13 cellular contexts compared by ENCODE assay signal in genomic region chr17:66431080-66431795, GRCh38.
A peak's percentile ranks its signal among the peaks of the same experiment; 100 is the strongest.
DNase-seq lines count a peak whose midpoint lies in the region; ATAC-seq and TF ChIP-seq lines count a peak whose summit lies in the region.
"Had no signal": no experiment of that assay in that cellular context is flagged by ENCODE, and none has a peak within 500 bp of the region (broad histone marks: within the 10 kb centered on the region; RNA-seq: fewer than 3 reads in every experiment).

No MANE protein-coding gene starts in this region.

- H2BK5ac ChIP-seq in mesenchymal stem cell (ENCODE audit: low read depth, low read length, poor library complexity, severe bottlenecking), result no peak overlapping the region

- H3K27ac ChIP-seq in mammary epithelial cell (ENCODE audit: insufficient read depth, low read depth, low read length), result peak overlapping the region; percentile 70
- no peak overlapping the region for H3K27ac ChIP-seq in mesenchymal stem cell (ENCODE audit: low read length, poor library complexity, severe bottlenecking)

- H3K18ac ChIP-seq in mesenchymal stem cell (ENCODE audit: low read depth in 1 of 2, low read length in 2 of 2), result no peak overlapping the region

- H3K27ac Mint-ChIP-seq in endothelial cell (ENCODE audit: unreplicated experiment), result no peak overlapping the region

- POLR2A ChIA-PET in BJ (lab: Charles Lee), result interaction anchor here (0.6 to 0.9 kb wide), 2 partner anchors 12 to 76 kb away, joined by 3 read pairs; no protein-coding TSS in a partner anchor

- no peaks in the 10 kb centered on the region for H3K9me3 Mint-ChIP-seq in endothelial cell (ENCODE audit: unreplicated experiment)

- no peak for ATAC-seq in HG03565 (IDR thresholded peaks at IDR 0.05; ENCODE audit: unreplicated experiment)

- intact Hi-C loops in mammary epithelial cell (cut with micrococcal nuclease), result no loop called here

- H3K4ac ChIP-seq in mesenchymal stem cell (ENCODE audit: low read depth in 1 of 2, low read length in 2 of 2), result no peak overlapping the region

- H3K36me3 ChIP-seq in BJ (ENCODE audit: control insufficient read depth, insufficient read depth, low read length) (no peaks in the 10 kb centered on the region), mammary epithelial cell (ENCODE audit: insufficient read depth, low read length) (no peaks in the 10 kb centered on the region), mesenchymal stem cell (ENCODE audit: control insufficient read depth in 1 of 2, insufficient read depth in 2 of 2, low read depth in 1 of 2, low read length in 2 of 2) (no peaks in the 10 kb centered on the region)
- H3K36me3 ChIP-seq: tibial artery had no signal

- no peak overlapping the region for H3K4me3 Mint-ChIP-seq in endothelial cell (ENCODE audit: unreplicated experiment)

- peaks cover 1% of the 10 kb centered on the region for H3K27me3 Mint-ChIP-seq in endothelial cell (ENCODE audit: unreplicated experiment)

- peaks cover 1% of the 10 kb centered on the region for H3K36me3 Mint-ChIP-seq in endothelial cell (ENCODE audit: low read depth, unreplicated experiment)

- CTCF ChIA-PET in BJ (lab: Yijun Ruan, JAX) (interaction anchor here (1.4 to 2.1 kb wide), 3 partner anchors 39 to 136 kb away, joined by 3 to 7 read pairs (median 3); no protein-coding TSS in a partner anchor), mammary epithelial cell (lab: Charles Lee; ENCODE audit: low non-redundant PET) (interaction anchor here (0.8 kb wide), 1 partner anchor 245 kb away, joined by 4 read pairs; no protein-coding TSS in a partner anchor)

- H3K23ac ChIP-seq in mesenchymal stem cell (ENCODE audit: low read length in 2 of 2), result no peak overlapping the region

- no peak overlapping the region for H2BK15ac ChIP-seq in mesenchymal stem cell (ENCODE audit: low read depth, poor library complexity, severe bottlenecking)

- peaks cover 39% of the 10 kb centered on the region for H3K79me2 ChIP-seq in mammary epithelial cell (ENCODE audit: insufficient read depth, low read length)

- peak overlapping the region; percentile 56 for H3K4me2 ChIP-seq in mammary epithelial cell (ENCODE audit: insufficient read depth, low read depth, low read length)
- no peak overlapping the region for H3K4me2 ChIP-seq in mesenchymal stem cell (ENCODE audit: low read length, poor library complexity, severe bottlenecking)

- in situ Hi-C loops in mammary epithelial cell (cut with MboI; ENCODE audit: low sequenced_read_pairs in 2 of 2), result no loop called here

- H3K27me3 ChIP-seq in BJ (ENCODE audit: control insufficient read depth, insufficient read depth, low read length) (no peaks in the 10 kb centered on the region), mammary epithelial cell (ENCODE audit: insufficient read depth, low read length) (no peaks in the 10 kb centered on the region), mesenchymal stem cell (ENCODE audit: control insufficient read depth in 1 of 2, insufficient read depth in 1 of 2, low read length in 2 of 2) (no peaks in the 10 kb centered on the region)
- H3K27me3 ChIP-seq: BLaER1 treated with 17β-estradiol and CSF1 and Interleukin-3, amounts not matched to agents 10 nM and 100 nM; tibial artery had no signal

- H3K4me3 ChIP-seq in BJ (ENCODE audit: low read depth, low read length) (0 out of 2 replicates have a peak overlapping the region, but pooled peaks have one; percentile 14), mammary epithelial cell (replicated peaks in 1 of 3; ENCODE audit: insufficient read depth in 1 of 3, low read depth in 2 of 3, low read length in 3 of 3) (no peak overlapping the region), mesenchymal stem cell (ENCODE audit: insufficient read depth in 1 of 2, low read depth in 1 of 2, low read length in 2 of 2) (peak overlapping the region in 1 of 2 experiments; percentile 64)
- H3K4me3 ChIP-seq: BLaER1 treated with 17β-estradiol and CSF1 and Interleukin-3, amounts not matched to agents 10 nM and 100 nM; tibial artery had no signal

- H2AK5ac ChIP-seq in mesenchymal stem cell (ENCODE audit: low read length, severe bottlenecking), result no peak overlapping the region

- no peak overlapping the region for H2BK12ac ChIP-seq in mesenchymal stem cell (ENCODE audit: low read length in 2 of 2)

- TF ChIP-seq CTCF in BJ (IDR thresholded peaks at IDR 0.05; ENCODE audit: insufficient read depth, low read depth, low read length) (no peak), mammary epithelial cell (conservative IDR thresholded peaks at IDR 0.05 in 1 of 2, IDR thresholded peaks at IDR 0.05 in 1 of 2; ENCODE audit: extremely low read depth in 1 of 2, insufficient read depth in 1 of 2, low read depth in 1 of 2, low read length in 2 of 2) (no peak), endothelial cell (IDR thresholded peaks at IDR 0.05; ENCODE audit: unreplicated experiment) (no peak)

- peaks cover 23% of the 10 kb centered on the region for H3K4me1 ChIP-seq in mammary epithelial cell (ENCODE audit: insufficient read depth, low read length)
- peaks cover 5% of the 10 kb centered on the region for H3K4me1 ChIP-seq in mesenchymal stem cell (ENCODE audit: control insufficient read depth, insufficient read depth, low read depth, low read length)

- H4K20me1 ChIP-seq in mammary epithelial cell (ENCODE audit: insufficient read depth, low read length), result no peaks in the 10 kb centered on the region

- H3K14ac ChIP-seq in mesenchymal stem cell (ENCODE audit: low read length in 2 of 2), result no peak overlapping the region

- no TSS peak for BruUV-seq in mammary epithelial cell (replicated peaks; lab: Mats Ljungman, UMichigan)

- dilution Hi-C loops in mammary epithelial cell (cut with HindIII; ENCODE audit: low sequenced_read_pairs), result no loop called here

- 91% methylated on average over 8 of the region's 8 CpGs for WGBS in mammary epithelial cell (ENCODE audit: low coverage, missing lambda C conversion rate)
- 94% methylated on average over 8 of the region's 8 CpGs for WGBS in mesenchymal stem cell

- H3K79me1 ChIP-seq in mesenchymal stem cell (replicated peaks; ENCODE audit: low read length, poor library complexity, severe bottlenecking), result peaks cover 38% of the 10 kb centered on the region

- H2BK120ac ChIP-seq in mesenchymal stem cell (ENCODE audit: low read depth, low read length), result no peak overlapping the region

- H3K4me1 Mint-ChIP-seq in endothelial cell (ENCODE audit: unreplicated experiment), result no peaks in the 10 kb centered on the region

- H3K9me3 ChIP-seq in mammary epithelial cell (replicated peaks; ENCODE audit: insufficient read depth, low read length) (no peaks in the 10 kb centered on the region), mesenchymal stem cell (ENCODE audit: control insufficient read depth, low read length) (no peaks in the 10 kb centered on the region)
- H3K9me3 ChIP-seq: tibial artery had no signal

- H4K91ac ChIP-seq in mesenchymal stem cell (ENCODE audit: low read length), result no peak overlapping the region

- H3K9ac ChIP-seq in mammary epithelial cell (ENCODE audit: insufficient read depth, low read length), result no peak overlapping the region
- H3K9ac ChIP-seq in mesenchymal stem cell (ENCODE audit: low read length), result peak overlapping the region; percentile 85

- no peak for DNase-seq in BJ (ENCODE audit: low read depth)
- peak; percentile 7 for DNase-seq in NCI-H774 (lab: John Stamatoyannopoulos, UW)
- DNase-seq in mammary epithelial cell, result no peak
- DNase-seq in mesenchymal stem cell, result peak; percentile 21
- no peak for DNase-seq in kidney tubule cell (ENCODE audit: low spot score)
- no peak for DNase-seq in endothelial cell (ENCODE audit: low spot score)
- DNase-seq in KG1 (lab: John Stamatoyannopoulos, UW), result no peak
- DNase-seq: activated CD4-positive, alpha-beta T cell treated with anti-CD3 and anti-CD28 coated beads, Interleukin-2, amount 50 U/mL, for 48 hours; activated naive CD4-positive, alpha-beta T cell treated with Interleukin-2 at 50 U/mL for 16 hours; NCI-H146; tibial artery had no signal

- H4K8ac ChIP-seq in mesenchymal stem cell (ENCODE audit: low read length), result no peak overlapping the region

- H2AFZ ChIP-seq in mammary epithelial cell (ENCODE audit: low read depth, low read length), result no peak overlapping the region
- H2AFZ ChIP-seq in mesenchymal stem cell (ENCODE audit: low read depth, low read length), result no peak overlapping the region

Comparison
In these comparisons a context has a peak if more than half of its experiments do, and no peak if none do; other contexts are left out.
1. DNase-seq: peak in NCI-H774 (single experiment) and mesenchymal stem cell (single experiment); none in BJ (single experiment), mammary epithelial cell (single experiment), kidney tubule cell (single experiment), endothelial cell (single experiment) and KG1 (single experiment).